ENCODE assay signal across 9 cellular contexts in the genomic region with DNA sequence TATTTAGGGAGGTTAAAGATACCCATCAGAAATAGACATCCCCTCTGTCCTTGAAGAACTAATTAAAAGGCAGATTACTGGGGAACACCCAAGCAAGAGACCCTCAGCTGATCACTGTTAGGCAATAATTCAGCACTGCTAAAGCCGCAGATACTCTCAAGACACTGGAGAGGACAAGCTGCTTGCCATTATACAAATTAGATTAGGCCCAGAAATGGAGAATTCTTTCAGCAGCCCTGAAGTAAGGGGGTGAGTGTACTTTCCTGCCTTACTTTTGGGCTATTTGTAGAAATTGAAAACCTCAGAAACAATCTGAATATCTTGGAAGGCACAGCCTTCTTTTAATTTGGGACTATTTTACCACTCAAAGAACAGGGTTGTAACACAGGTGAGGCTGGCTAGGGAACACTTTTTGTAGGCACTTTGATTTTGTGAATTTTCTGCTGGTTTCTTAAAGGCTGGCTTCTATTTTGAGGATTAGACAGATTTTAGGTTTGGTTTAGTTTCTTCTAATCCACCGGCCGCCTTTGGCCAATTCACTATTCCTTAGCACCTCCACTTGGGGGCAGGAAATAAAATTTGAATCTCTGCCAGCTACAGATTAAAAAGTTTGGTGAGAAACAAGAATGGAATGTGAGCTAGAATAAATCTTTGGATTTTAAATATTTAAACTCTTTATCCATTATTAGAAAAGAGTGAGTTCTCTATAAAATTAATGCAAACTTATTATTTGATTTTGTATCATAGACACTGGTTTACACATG.
A peak's percentile ranks its signal among the peaks of the same experiment; 100 is the strongest.
DNase-seq lines count a peak whose midpoint lies in the region; ATAC-seq, FAIRE-seq and TF ChIP-seq lines count a peak whose summit lies in the region.
"Had no signal": no experiment of that assay in that cellular context is flagged by ENCODE, and none has a peak within 500 bp of the region (broad histone marks: within the 10 kb centered on the region; RNA-seq: fewer than 3 reads in every experiment).

No MANE protein-coding gene starts in this region.

- no peak for FAIRE-seq in small intestine (lab: Jason Lieb, UNC)

- 50 to 54% methylated on average over 3 of the region's 3 CpGs for WGBS in upper lobe of left lung, 2 donors
- 70 to 91% (median 90%) methylated on average over 3 of the region's 3 CpGs for WGBS in small intestine, 3 donors

- H3K27me3 ChIP-seq in upper lobe of left lung: no peaks in the 10 kb centered on the region
- H3K27me3 ChIP-seq in small intestine (ENCODE audit: control insufficient read depth in 2 of 2, insufficient read depth in 2 of 2, low read length in 2 of 2): no peaks in the 10 kb centered on the region

- ATAC-seq in upper lobe of left lung (ENCODE audit: low FRiP score in 2 of 2) (no peak), GM21825 (IDR thresholded peaks at IDR 0.05; ENCODE audit: unreplicated experiment) (no peak)
- ATAC-seq: activated CD8-positive, alpha-beta memory T cell treated with anti-CD3 and anti-CD28 coated beads, Interleukin-2, amount 10 ng/mL, durations not matched to agents 7 days and 5 days had no signal

- H3K4me3 ChIP-seq in astrocyte of the cerebellum (ENCODE audit: low read depth, low read length) (no peak overlapping the region), upper lobe of left lung (no peak overlapping the region), small intestine (ENCODE audit: low read depth in 1 of 2, low read length in 2 of 2) (no peak overlapping the region)

- DNase-seq in HS-5 (ENCODE audit: low read depth): peak; percentile 25
- DNase-seq in astrocyte of the cerebellum (ENCODE audit: low read depth): peak; percentile 44
- peak; percentile 28 for DNase-seq in glomerular visceral epithelial cell (ENCODE audit: extremely low spot score)
- no peak for DNase-seq in upper lobe of left lung
- no peak for DNase-seq in small intestine
- no peak for DNase-seq in DMS114 treated with DMSO at 0.1 percent for 48 hours (lab: John Stamatoyannopoulos, UW; ENCODE audit: unreplicated experiment)
- DNase-seq: activated CD8-positive, alpha-beta memory T cell treated with anti-CD3 and anti-CD28 coated beads, Interleukin-2, amount 10 ng/mL, durations not matched to agents 7 days and 5 days; islet precursor cell had no signal

- H3K36me3 ChIP-seq in upper lobe of left lung: peaks cover 7 to 76% (median 36%) of the 10 kb centered on the region in 4 donors
- peaks cover 18 to 27% of the 10 kb centered on the region in 2 donors for H3K36me3 ChIP-seq in small intestine (ENCODE audit: control insufficient read depth in 2 of 2, insufficient read depth in 2 of 2, low read length in 2 of 2)

- no peak for TF ChIP-seq POLR2A in upper lobe of left lung (IDR thresholded peaks at IDR 0.05)

- peaks cover 14 to 20% (median 18%) of the 10 kb centered on the region in 4 donors for H3K4me1 ChIP-seq in upper lobe of left lung
- no peaks in the 10 kb centered on the region for H3K4me1 ChIP-seq in small intestine (ENCODE audit: control insufficient read depth in 2 of 2, insufficient read depth in 1 of 2, low read depth in 1 of 2, low read length in 1 of 2)

- no peaks in the 10 kb centered on the region for H3K9me3 ChIP-seq in upper lobe of left lung
- H3K9me3 ChIP-seq in small intestine (ENCODE audit: control insufficient read depth, low read depth): no peaks in the 10 kb centered on the region

- TF ChIP-seq EP300 in upper lobe of left lung (IDR thresholded peaks at IDR 0.05): no peak

- peak overlapping the region in 3 of 4 donors; percentile 4 to 37 (median 27) for H3K27ac ChIP-seq in upper lobe of left lung
- no peak overlapping the region for H3K27ac ChIP-seq in small intestine (ENCODE audit: low read depth in 1 of 2, low read length in 1 of 2)

- in situ Hi-C loops in astrocyte of the cerebellum (cut with HindIII; ENCODE audit: low sequenced_read_pairs): no loop called here

- TF ChIP-seq CTCF in astrocyte of the cerebellum (IDR thresholded peaks at IDR 0.05; ENCODE audit: low read depth, low read length, missing control alignments): peak; percentile 37
- no peak for TF ChIP-seq CTCF in upper lobe of left lung (IDR thresholded peaks at IDR 0.05)

Comparison
In these comparisons a context has a peak if more than half of its experiments do, and no peak if none do; other contexts are left out.
1. DNase-seq: peak in HS-5 (single experiment), astrocyte of the cerebellum (single experiment) and glomerular visceral epithelial cell (single experiment); none in upper lobe of left lung (0 of 2), small intestine (single experiment) and DMS114 treated with DMSO at 0.1 percent for 48 hours (single experiment).
2. H3K27ac ChIP-seq: peak in upper lobe of left lung (3 of 4); none in small intestine (0 of 2).